10 cellular contexts compared by ENCODE assay signal in the genomic region with DNA sequence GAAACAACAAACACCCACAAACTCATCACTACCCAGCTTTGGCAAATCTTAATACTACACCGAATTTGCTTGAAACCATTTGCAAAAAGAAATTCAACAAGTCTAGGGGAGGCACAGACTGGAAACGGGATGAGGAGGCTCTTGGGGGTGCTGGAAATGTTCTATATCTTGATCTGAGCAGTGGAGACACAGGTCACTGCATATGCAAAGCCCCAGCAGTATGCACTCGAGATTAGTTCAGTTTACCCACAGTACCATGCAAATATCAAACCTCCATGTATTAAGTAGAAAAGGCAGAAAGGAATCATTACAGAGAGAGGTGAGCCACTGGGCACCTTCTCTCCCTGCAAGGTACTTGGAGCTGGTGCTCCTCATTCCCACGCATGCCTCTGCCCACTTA.
DNase-seq lines count a peak whose midpoint lies in the region; ATAC-seq and TF ChIP-seq lines count a peak whose summit lies in the region.
"Had no signal": no experiment of that assay in that cellular context is flagged by ENCODE, and none has a peak within 500 bp of the region (broad histone marks: within the 10 kb centered on the region; RNA-seq: fewer than 3 reads in every experiment).

No MANE protein-coding gene starts in this region.

- H3K4me3 Mint-ChIP-seq in activated CD4-positive, alpha-beta T cell treated with anti-CD3 and anti-CD28 coated beads, Interleukin-2, amount 10 ng/mL, durations not matched to agents 7 days and 5 days = peak overlapping the region; percentile 18
- H3K4me3 Mint-ChIP-seq in dendritic cell treated with granulocyte-macrophage colony-stimulating factor and Interleukin-4, amounts not matched to agents 40 ng/mL and 50 ng/mL, for 4 days = peak overlapping the region; percentile 24

- CTCF ChIA-PET in activated CD4-positive, alpha-beta T cell treated with anti-CD3 and anti-CD28 coated beads, Interleukin-2, amount 10 ng/mL, durations not matched to agents 7 days and 5 days (lab: Charles Lee) = interaction anchor here (1.2 to 3.5 kb wide), 4 partner anchors 13 to 95 kb away, joined by 3 to 27 read pairs (median 4); no protein-coding TSS in a partner anchor
- CTCF ChIA-PET in PC-3 (lab: Charles Lee) = no interaction called here

- H3K9ac ChIP-seq in PC-3 (ENCODE audit: low read length) = no peak overlapping the region

- H3F3A ChIP-seq in PC-3 (ENCODE audit: low read length, unreplicated experiment) = no peaks in the 10 kb centered on the region

- H3K27me3 Mint-ChIP-seq in activated CD4-positive, alpha-beta T cell treated with anti-CD3 and anti-CD28 coated beads, Interleukin-2, amount 10 ng/mL, durations not matched to agents 7 days and 5 days = no peaks in the 10 kb centered on the region
- no peaks in the 10 kb centered on the region for H3K27me3 Mint-ChIP-seq in dendritic cell treated with granulocyte-macrophage colony-stimulating factor and Interleukin-4, amounts not matched to agents 40 ng/mL and 50 ng/mL, for 4 days

- TF ChIP-seq CTCF in psoas muscle (IDR thresholded peaks at IDR 0.05) (no peak), PC-3 (conservative IDR thresholded peaks at IDR 0.05; ENCODE audit: low read depth, low read length) (no peak)

- H3K79me2 ChIP-seq in PC-3 (ENCODE audit: low read length) = no peaks in the 10 kb centered on the region

- no peaks in the 10 kb centered on the region for H3K27me3 ChIP-seq in psoas muscle (ENCODE audit: insufficient read depth in 3 of 3, low read length in 2 of 3)
- no peaks in the 10 kb centered on the region for H3K27me3 ChIP-seq in PC-3 (ENCODE audit: low read length)

- no peak overlapping the region for H3K4me2 ChIP-seq in PC-3 (ENCODE audit: low read length)
- H3K4me2 ChIP-seq: A549 had no signal

- H4K20me1 ChIP-seq in PC-3 (ENCODE audit: low read length) = no peaks in the 10 kb centered on the region

- H3K36me3 ChIP-seq in psoas muscle (ENCODE audit: insufficient read depth in 1 of 2, low read depth in 1 of 2) (no peaks in the 10 kb centered on the region), PC-3 (ENCODE audit: low read depth, low read length) (no peaks in the 10 kb centered on the region)

- intact Hi-C loops in dendritic cell treated with granulocyte-macrophage colony-stimulating factor and Interleukin-4, amounts not matched to agents 40 ng/mL and 50 ng/mL, for 4 days (cut with micrococcal nuclease) = no loop called here
- intact Hi-C loops in psoas muscle (cut with DNase I) = no loop called here
- intact Hi-C loops in left colon (cut with DNase I, micrococcal nuclease) = no loop called here
- intact Hi-C loops in PC-3 (cut with micrococcal nuclease) = no loop called here

- peaks cover 68% of the 10 kb centered on the region for H3K36me3 Mint-ChIP-seq in activated CD4-positive, alpha-beta T cell treated with anti-CD3 and anti-CD28 coated beads, Interleukin-2, amount 10 ng/mL, durations not matched to agents 7 days and 5 days (ENCODE audit: low read depth)
- H3K36me3 Mint-ChIP-seq in dendritic cell treated with granulocyte-macrophage colony-stimulating factor and Interleukin-4, amounts not matched to agents 40 ng/mL and 50 ng/mL, for 4 days (ENCODE audit: low read depth) = peaks cover 84% of the 10 kb centered on the region

- WGBS in psoas muscle, 3 donors = 64 to 80% (median 70%) methylated on average over 4 of the region's 4 CpGs

- no peak overlapping the region for H3K4me3 ChIP-seq in psoas muscle
- no peak overlapping the region for H3K4me3 ChIP-seq in PC-3 (ENCODE audit: low read length)
- H3K4me3 ChIP-seq: A549 had no signal

- H3K9me3 ChIP-seq in psoas muscle (peaks cover 6% of the 10 kb centered on the region), PC-3 (ENCODE audit: low read length) (no peaks in the 10 kb centered on the region)

- POLR2A ChIA-PET in activated CD4-positive, alpha-beta T cell treated with anti-CD3 and anti-CD28 coated beads, Interleukin-2, amount 10 ng/mL, durations not matched to agents 7 days and 5 days (lab: Charles Lee) = no interaction called here
- POLR2A ChIA-PET in PC-3 (lab: Charles Lee; ENCODE audit: unreplicated experiment) = no interaction called here

- BruUV-seq in PC-3 (replicated peaks; lab: Mats Ljungman, UMichigan) = no TSS peak

- H3K27ac ChIP-seq in psoas muscle = peak overlapping the region; percentile 36
- H3K27ac ChIP-seq in PC-3 (ENCODE audit: low read length) = no peak overlapping the region
- H3K27ac ChIP-seq: A549 had no signal

- no peaks in the 10 kb centered on the region for H3K9me2 ChIP-seq in PC-3 (replicated peaks; ENCODE audit: low read length)

- ATAC-seq in psoas muscle (no peak), left colon (no peak), PC-3 (no peak)
- ATAC-seq: A549 had no signal

- peaks cover 20% of the 10 kb centered on the region for H3K9me3 Mint-ChIP-seq in activated CD4-positive, alpha-beta T cell treated with anti-CD3 and anti-CD28 coated beads, Interleukin-2, amount 10 ng/mL, durations not matched to agents 7 days and 5 days
- H3K9me3 Mint-ChIP-seq in dendritic cell treated with granulocyte-macrophage colony-stimulating factor and Interleukin-4, amounts not matched to agents 40 ng/mL and 50 ng/mL, for 4 days = peaks cover 3% of the 10 kb centered on the region

- DNase-seq in activated CD4-positive, alpha-beta T cell treated with anti-CD3 and anti-CD28 coated beads, Interleukin-2, amount 10 ng/mL, durations not matched to agents 7 days and 5 days = no peak
- DNase-seq in activated CD4-positive, alpha-beta T cell treated with anti-CD3 and anti-CD28 coated beads, Interleukin-2, amount 50 U/mL, for 1 hour = no peak
- DNase-seq in NCI-H526 (lab: John Stamatoyannopoulos, UW) = peak; percentile 90 to 91
- DNase-seq in psoas muscle = no peak
- no peak for DNase-seq in left colon
- no peak for DNase-seq in PC-3
- no peak for DNase-seq in NCI-H1417 (lab: John Stamatoyannopoulos, UW)
- DNase-seq: cortex of kidney had no signal

- H3K4me1 ChIP-seq in psoas muscle (peaks cover 13% of the 10 kb centered on the region), PC-3 (ENCODE audit: insufficient read depth, low read length) (no peaks in the 10 kb centered on the region)
- H3K4me1 ChIP-seq: A549 had no signal

- H2AFZ ChIP-seq in PC-3 (ENCODE audit: low read length) = no peak overlapping the region

- peaks cover 79% of the 10 kb centered on the region for H3K4me1 Mint-ChIP-seq in activated CD4-positive, alpha-beta T cell treated with anti-CD3 and anti-CD28 coated beads, Interleukin-2, amount 10 ng/mL, durations not matched to agents 7 days and 5 days
- H3K4me1 Mint-ChIP-seq in dendritic cell treated with granulocyte-macrophage colony-stimulating factor and Interleukin-4, amounts not matched to agents 40 ng/mL and 50 ng/mL, for 4 days (ENCODE audit: low read depth) = peaks cover 89% of the 10 kb centered on the region

- H3K27ac Mint-ChIP-seq in activated CD4-positive, alpha-beta T cell treated with anti-CD3 and anti-CD28 coated beads, Interleukin-2, amount 10 ng/mL, durations not matched to agents 7 days and 5 days = peak overlapping the region; percentile 86
- peak overlapping the region; percentile 75 for H3K27ac Mint-ChIP-seq in dendritic cell treated with granulocyte-macrophage colony-stimulating factor and Interleukin-4, amounts not matched to agents 40 ng/mL and 50 ng/mL, for 4 days

Comparison
In these comparisons a context has a peak if more than half of its experiments do, and no peak if none do; other contexts are left out.
1. DNase-seq: peak in NCI-H526 (2 of 2); none in activated CD4-positive, alpha-beta T cell treated with anti-CD3 and anti-CD28 coated beads, Interleukin-2, amount 10 ng/mL, durations not matched to agents 7 days and 5 days (single experiment), activated CD4-positive, alpha-beta T cell treated with anti-CD3 and anti-CD28 coated beads, Interleukin-2, amount 50 U/mL, for 1 hour (single experiment), psoas muscle (0 of 2), left colon (0 of 2), PC-3 (single experiment) and NCI-H1417 (0 of 3).